Comparison of ENCODE assay signal across 9 cellular contexts in the genomic region with DNA sequence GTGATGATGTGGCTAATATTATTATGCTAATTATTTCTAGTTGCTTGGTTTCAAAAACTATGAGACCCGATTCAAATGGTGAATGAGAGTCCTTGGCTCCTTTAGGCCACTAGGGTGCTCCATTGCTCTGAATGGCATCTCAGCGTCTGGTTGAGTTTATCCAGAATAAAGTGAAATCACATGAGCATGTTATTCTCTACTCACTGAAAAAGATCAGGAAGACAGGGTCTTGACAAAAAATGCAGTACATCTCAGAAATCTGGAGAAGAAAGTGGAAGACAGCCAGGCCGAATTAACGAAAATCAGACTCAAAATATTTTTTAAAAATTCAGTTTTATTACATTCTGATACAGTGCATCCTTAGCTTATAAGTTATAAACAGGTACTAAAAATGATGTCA.
DNase-seq lines count a peak whose midpoint lies in the region; ATAC-seq and TF ChIP-seq lines count a peak whose summit lies in the region.
"Had no signal": no experiment of that assay in that cellular context is flagged by ENCODE, and none has a peak within 500 bp of the region (broad histone marks: within the 10 kb centered on the region; RNA-seq: fewer than 3 reads in every experiment).

No MANE protein-coding gene starts in this region.

- H3K4me3 ChIP-seq in AG04450 (ENCODE audit: low read depth, low read length) = no peak overlapping the region
- H3K4me3 ChIP-seq in HFF-Myc (replicated peaks; ENCODE audit: low read depth, low read length) = no peak overlapping the region

- peaks cover 3% of the 10 kb centered on the region for H3K27me3 ChIP-seq in AG04450 (ENCODE audit: control insufficient read depth, insufficient read depth, low read length)
- H3K27me3 ChIP-seq in foreskin keratinocyte = peaks cover 4% of the 10 kb centered on the region

- TF ChIP-seq CTCF in AG04450 (IDR thresholded peaks at IDR 0.05; ENCODE audit: low read depth, low read length) (peak; percentile 95), GM12873 (IDR thresholded peaks at IDR 0.05; ENCODE audit: insufficient read depth, low read depth, low read length, missing control alignments) (peak; percentile 75), HFF-Myc (IDR thresholded peaks at IDR 0.05; ENCODE audit: low read depth, low read length, missing control alignments) (peak; percentile 84), foreskin keratinocyte (conservative IDR thresholded peaks at IDR 0.05) (peak; percentile 98)

- CTCF ChIA-PET in AG04450 (lab: Charles Lee) = interaction anchor here (0.5 to 2.0 kb wide), 24 partner anchors 8 to 1013 kb away, joined by 3 to 10 read pairs (median 4); no protein-coding TSS in a partner anchor

- POLR2A ChIA-PET in AG04450 (lab: Yijun Ruan, JAX) = no interaction called here

- ATAC-seq in SK-N-SH treated with all-trans-retinoic acid at 6 μM for 48 hours (peak; percentile 83), foreskin keratinocyte (peak; percentile 47)
- ATAC-seq: naive thymus-derived CD8-positive, alpha-beta T cell had no signal

- H3K27ac ChIP-seq in AG04450 (ENCODE audit: low read depth, low read length) (no peak overlapping the region), foreskin keratinocyte (peak overlapping the region; percentile 85)

- H3K9me3 ChIP-seq in AG04450 (ENCODE audit: control insufficient read depth, insufficient read depth, low read length) = peaks cover 5% of the 10 kb centered on the region; the same call in 1 of the 2 replicates

- peaks cover 28% of the 10 kb centered on the region for H3K4me1 ChIP-seq in foreskin keratinocyte

- DNase-seq in AG04450 (ENCODE audit: low read depth, low spot score) (peak; percentile 44), HFF-Myc (ENCODE audit: extremely low read depth, low read depth) (peak; percentile 55), M059J (ENCODE audit: low read depth) (peak; percentile 71), foreskin keratinocyte (peak; percentile 61 to 77), pons (ENCODE audit: low spot score) (peak; percentile 84)
- no peak for DNase-seq in activated effector memory CD4-positive, alpha-beta T cell treated with anti-CD3 and anti-CD28 coated beads, Interleukin-2, amount 50 U/mL, for 16 hours

TF ChIP-seq in SK-N-SH treated with all-trans-retinoic acid at 6 μM for 48 hours, 23 proteins besides CTCF, POLR2A, EP300 and RAD21:
- TF ChIP-seq ZNF70 (CRISPR knock-in tag; IDR thresholded peaks at IDR 0.05) (no peak), GLIS3 (CRISPR knock-in tag; IDR thresholded peaks at IDR 0.05) (no peak), ISL1 (CRISPR knock-in tag; IDR thresholded peaks at IDR 0.05) (no peak), CREB5 (CRISPR knock-in tag; IDR thresholded peaks at IDR 0.05; ENCODE audit: low read depth) (no peak), OSR1 (CRISPR knock-in tag; IDR thresholded peaks at IDR 0.05) (no peak), PPARA (CRISPR knock-in tag; IDR thresholded peaks at IDR 0.05; ENCODE audit: borderline replicate concordance) (no peak), ZFP30 (CRISPR knock-in tag; IDR thresholded peaks at IDR 0.05) (no peak)
- TF ChIP-seq, protein P1, sequence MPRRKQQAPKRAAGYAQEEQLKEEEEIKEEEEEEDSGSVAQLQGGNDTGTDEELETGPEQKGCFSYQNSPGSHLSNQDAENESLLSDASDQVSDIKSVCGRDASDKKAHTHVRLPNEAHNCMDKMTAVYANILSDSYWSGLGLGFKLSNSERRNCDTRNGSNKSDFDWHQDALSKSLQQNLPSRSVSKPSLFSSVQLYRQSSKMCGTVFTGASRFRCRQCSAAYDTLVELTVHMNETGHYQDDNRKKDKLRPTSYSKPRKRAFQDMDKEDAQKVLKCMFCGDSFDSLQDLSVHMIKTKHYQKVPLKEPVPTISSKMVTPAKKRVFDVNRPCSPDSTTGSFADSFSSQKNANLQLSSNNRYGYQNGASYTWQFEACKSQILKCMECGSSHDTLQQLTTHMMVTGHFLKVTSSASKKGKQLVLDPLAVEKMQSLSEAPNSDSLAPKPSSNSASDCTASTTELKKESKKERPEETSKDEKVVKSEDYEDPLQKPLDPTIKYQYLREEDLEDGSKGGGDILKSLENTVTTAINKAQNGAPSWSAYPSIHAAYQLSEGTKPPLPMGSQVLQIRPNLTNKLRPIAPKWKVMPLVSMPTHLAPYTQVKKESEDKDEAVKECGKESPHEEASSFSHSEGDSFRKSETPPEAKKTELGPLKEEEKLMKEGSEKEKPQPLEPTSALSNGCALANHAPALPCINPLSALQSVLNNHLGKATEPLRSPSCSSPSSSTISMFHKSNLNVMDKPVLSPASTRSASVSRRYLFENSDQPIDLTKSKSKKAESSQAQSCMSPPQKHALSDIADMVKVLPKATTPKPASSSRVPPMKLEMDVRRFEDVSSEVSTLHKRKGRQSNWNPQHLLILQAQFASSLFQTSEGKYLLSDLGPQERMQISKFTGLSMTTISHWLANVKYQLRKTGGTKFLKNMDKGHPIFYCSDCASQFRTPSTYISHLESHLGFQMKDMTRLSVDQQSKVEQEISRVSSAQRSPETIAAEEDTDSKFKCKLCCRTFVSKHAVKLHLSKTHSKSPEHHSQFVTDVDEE (CRISPR knock-in tag; IDR thresholded peaks at IDR 0.05) = no peak
TF ChIP-seq in SK-N-SH treated with all-trans-retinoic acid at 6 μM for 48 hours: peak in this region for 0.
